Comparison of ENCODE assay signal across 12 cellular contexts in the genomic region with DNA sequence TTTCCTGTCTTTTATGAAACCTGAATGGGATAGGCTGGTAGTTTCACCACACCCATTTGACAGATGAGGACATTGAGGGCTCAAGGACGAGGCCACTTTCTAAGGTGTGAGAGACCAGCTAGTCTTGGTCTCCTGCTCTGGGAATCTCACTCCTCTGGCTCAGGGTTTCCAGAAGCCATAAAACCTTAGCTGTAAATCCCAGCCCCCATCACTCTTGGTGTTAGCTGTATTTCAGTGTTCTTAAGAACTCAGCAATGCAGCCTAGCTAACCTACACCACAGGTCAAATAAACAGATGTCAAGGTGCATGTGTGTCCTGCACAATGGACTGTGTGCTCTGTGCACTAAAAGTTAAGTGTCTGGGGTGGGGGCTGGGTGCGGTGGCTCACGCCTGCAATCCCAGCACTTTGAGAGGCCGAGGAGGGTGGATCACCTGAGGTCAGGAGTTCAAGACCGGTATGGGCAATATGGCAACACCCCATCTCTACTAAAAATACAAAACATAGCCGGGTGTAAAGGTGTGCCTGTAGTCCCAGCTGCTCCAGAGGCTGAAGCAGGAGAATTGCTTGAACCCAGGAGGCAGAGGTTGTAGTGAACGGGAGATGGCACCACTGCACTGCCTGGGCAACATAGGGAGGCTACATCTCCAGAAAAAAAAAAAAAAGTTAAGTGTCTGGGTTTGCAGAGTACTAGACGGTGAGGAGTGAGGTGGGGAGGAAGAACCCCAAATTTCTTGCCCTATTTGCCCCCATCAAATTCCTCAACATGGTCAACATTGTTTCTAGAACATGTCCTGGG. TPM values are rescaled to one million over a fixed set of nuclear protein-coding genes. Genes with fewer than 3 reads are reported as not detected.
DNase-seq lines count a peak whose midpoint lies in the region; ATAC-seq, FAIRE-seq and TF ChIP-seq lines count a peak whose summit lies in the region.
"Had no signal": no experiment of that assay in that cellular context is flagged by ENCODE, and none has a peak within 500 bp of the region (broad histone marks: within the 10 kb centered on the region; RNA-seq: fewer than 3 reads in every experiment).

No MANE protein-coding gene starts in this region.

- no TSS peak for BruUV-seq in HCT116 (replicated peaks; lab: Mats Ljungman, UMichigan)

- peak overlapping the region; percentile 40 for H3K4me3 ChIP-seq in A549
- no peak overlapping the region for H3K4me3 ChIP-seq in HCT116 (replicated peaks in 1 of 2; ENCODE audit: low read depth in 1 of 2, low read length in 2 of 2)
- no peak overlapping the region for H3K4me3 ChIP-seq in Karpas-422 (ENCODE audit: low read length)
- no peak overlapping the region for H3K4me3 ChIP-seq in thyroid gland (replicated peaks in 1 of 3)
- H3K4me3 ChIP-seq in right atrium auricular region = no peak overlapping the region

- CTCF ChIA-PET in A549 (lab: Yijun Ruan, JAX) (interaction anchor here (0.5 to 19.8 kb wide), 42 partner anchors 11 to 339 kb away, joined by 3 to 280 read pairs (median 4); a partner anchor contains a TSS), HCT116 (lab: Charles Lee) (no interaction called here)

- H4K20me1 ChIP-seq in HCT116 (ENCODE audit: insufficient read depth) (no peaks in the 10 kb centered on the region), Karpas-422 (ENCODE audit: insufficient read depth, low read depth, low read length) (no peaks in the 10 kb centered on the region)

- H3K27ac ChIP-seq in A549 = peak overlapping the region in 1 of 2 experiments; percentile 70; a peak in 1 of 6 replicates
- no peak overlapping the region for H3K27ac ChIP-seq in HCT116 (ENCODE audit: low read depth, low read length)
- no peak overlapping the region for H3K27ac ChIP-seq in Karpas-422 (ENCODE audit: low read length)
- no peak overlapping the region for H3K27ac ChIP-seq in thyroid gland
- H3K27ac ChIP-seq in right atrium auricular region = no peak overlapping the region

- 21% methylated on average over 8 of the region's 8 CpGs for WGBS in A549 (ENCODE audit: missing lambda C conversion rate)
- WGBS in thyroid gland, 2 donors = 37 to 39% methylated on average over 8 of the region's 8 CpGs

- ATAC-seq in A549 = peak; percentile 68 to 80
- ATAC-seq in HCT116 = no peak; the same call in 1 of the 2 replicates

- no peaks in the 10 kb centered on the region for H3K79me2 ChIP-seq in HCT116 (ENCODE audit: insufficient read depth, low read length)
- no peaks in the 10 kb centered on the region for H3K79me2 ChIP-seq in Karpas-422 (ENCODE audit: low read length)

- DNase-seq in A549 (ENCODE audit: low read depth in 1 of 2, low spot score in 1 of 2) (peak in 1 of 2 experiments; percentile 64), HCT116 (ENCODE audit: low read depth, low spot score) (no peak), amniotic epithelial cell (ENCODE audit: low read depth) (peak; percentile 32), iris pigment epithelial cell (ENCODE audit: low read depth) (peak; percentile 20), Karpas-422 (no peak), thyroid gland (no peak), right atrium auricular region (ENCODE audit: low spot score) (no peak), NCI-H82 treated with DMSO at 0.1 percent for 48 hours (lab: John Stamatoyannopoulos, UW; ENCODE audit: unreplicated experiment) (no peak)
- DNase-seq: activated CD4-positive, CD25-positive, alpha-beta regulatory T cell treated with anti-CD3 and anti-CD28 coated beads, Interleukin-2, amount 50 U/mL, for 72 hours; activated naive CD8-positive, alpha-beta T cell treated with anti-CD3 and anti-CD28 coated beads, Interleukin-2, amount 10 ng/mL, durations not matched to agents 7 days and 5 days; CD4-positive, CD25-positive, alpha-beta regulatory T cell; hippocampal formation had no signal

- H3K4me2 ChIP-seq in A549 = peak overlapping the region; percentile 87
- no peak overlapping the region for H3K4me2 ChIP-seq in HCT116 (ENCODE audit: low read length)
- no peak overlapping the region for H3K4me2 ChIP-seq in Karpas-422 (ENCODE audit: low read depth, low read length, poor library complexity, severe bottlenecking)

- no peaks in the 10 kb centered on the region for H3K36me3 ChIP-seq in HCT116 (ENCODE audit: control insufficient read depth in 1 of 2, insufficient read depth in 2 of 2, low read length in 2 of 2)
- no peaks in the 10 kb centered on the region for H3K36me3 ChIP-seq in Karpas-422 (ENCODE audit: insufficient read depth, low read length)
- H3K36me3 ChIP-seq in thyroid gland = no peaks in the 10 kb centered on the region
- no peaks in the 10 kb centered on the region for H3K36me3 ChIP-seq in right atrium auricular region

- H3K27me3 ChIP-seq in HCT116 (ENCODE audit: insufficient read depth, low read length) (no peaks in the 10 kb centered on the region), Karpas-422 (ENCODE audit: low read length) (no peaks in the 10 kb centered on the region), thyroid gland (peaks cover 8% of the 10 kb centered on the region), right atrium auricular region (peaks cover 0 to 14% of the 10 kb centered on the region in 2 donors)

- POLR2A ChIA-PET in A549 (lab: Yijun Ruan, JAX) (no interaction called here), HCT116 (lab: Charles Lee) (no interaction called here)

- intact Hi-C loops in HCT116 (cut with micrococcal nuclease) = no loop called here
- intact Hi-C loops in thyroid gland (cut with DNase I) = loop anchor here (10.0 kb wide), 1 partner anchor 255 kb away; a partner anchor contains a TSS

- no peak for TF ChIP-seq EP300 in A549 (IDR thresholded peaks at IDR 0.05)

- H3K4me1 ChIP-seq in A549 (peaks cover 11% of the 10 kb centered on the region; the same call in 2 of the 3 replicates), HCT116 (ENCODE audit: control insufficient read depth in 1 of 2, insufficient read depth in 2 of 2, low read length in 2 of 2) (no peaks in the 10 kb centered on the region), Karpas-422 (ENCODE audit: low read length) (no peaks in the 10 kb centered on the region), thyroid gland (peaks cover 0 to 11% of the 10 kb centered on the region in 2 donors), right atrium auricular region (peaks cover 0 to 13% of the 10 kb centered on the region in 2 donors)

- H3K9me3 ChIP-seq in A549 (no peaks in the 10 kb centered on the region), HCT116 (ENCODE audit: control insufficient read depth in 1 of 2, insufficient read depth in 1 of 2, low read depth in 1 of 2, low read length in 2 of 2) (peaks cover 0 to 3% of the 10 kb centered on the region in 2 experiments; a peak in 1 of 4 replicates), Karpas-422 (ENCODE audit: low read length) (no peaks in the 10 kb centered on the region), thyroid gland (no peaks in the 10 kb centered on the region), right atrium auricular region (no peaks in the 10 kb centered on the region)

- FAIRE-seq in A549 (lab: Jason Lieb, UNC) = no peak

- no peak overlapping the region for H2AFZ ChIP-seq in HCT116 (ENCODE audit: low read depth, low read length, poor library complexity, severe bottlenecking)
- H2AFZ ChIP-seq in Karpas-422 (ENCODE audit: low read length) = no peak overlapping the region

- TF ChIP-seq POLR2A in A549 (IDR thresholded peaks at IDR 0.05; ENCODE audit: low read length) (no peak), HCT116 (IDR thresholded peaks at IDR 0.05; ENCODE audit: borderline replicate concordance, extremely low read depth, insufficient read depth, insufficient read length) (no peak), thyroid gland (IDR thresholded peaks at IDR 0.05) (no peak)

- H3K9ac ChIP-seq in HCT116 (ENCODE audit: low read length) = no peak overlapping the region
- no peak overlapping the region for H3K9ac ChIP-seq in Karpas-422 (ENCODE audit: low read length)

- TF ChIP-seq RAD21 in A549 (conservative IDR thresholded peaks at IDR 0.05 in 1 of 2, IDR thresholded peaks at IDR 0.05 in 1 of 2) = peak; percentile 77 to 80
- TF ChIP-seq RAD21 in HCT116 (IDR thresholded peaks at IDR 0.05; ENCODE audit: low read depth) = 0 out of 2 replicates have a peak, but pooled peaks have one; percentile 21

- no peaks in the 10 kb centered on the region for H3K9me2 ChIP-seq in HCT116 (ENCODE audit: insufficient read depth)
- H3K9me2 ChIP-seq in Karpas-422 (replicated peaks; ENCODE audit: insufficient read depth, low read length) = no peaks in the 10 kb centered on the region

- RAD21 ChIA-PET in HCT116 (lab: Charles Lee; ENCODE audit: low non-redundant PET in 1 of 2, low total read pairs in 2 of 2, uncharacterized antibody in 2 of 2, unreplicated experiment in 2 of 2) = no interaction called here

- TF ChIP-seq CTCF in A549 (IDR thresholded peaks at IDR 0.05) (peak; percentile 55), HCT116 (IDR thresholded peaks at IDR 0.05 in 2 of 3, conservative IDR thresholded peaks at IDR 0.05 in 1 of 3; ENCODE audit: borderline replicate concordance in 1 of 3, insufficient read depth in 1 of 3, low read depth in 2 of 3, low read length in 2 of 3) (no peak), thyroid gland (IDR thresholded peaks at IDR 0.05) (no peak), right atrium auricular region (IDR thresholded peaks at IDR 0.05) (no peak)

RNA-seq across cellular contexts. Expression of a gene that starts 0.5 kb away (rescaled TPM):
- polyA plus RNA-seq in A549 (2011; rRNA removed) (not detected in 2 replicates), A549 (2017; fragmentation: RNase III; extraction: RNeasy Plus Mini Kit Qiagen cat#74134 plus additional on column Dnase treatment) (not detected in 3 replicates)
- not detected in 2 replicates for polyA plus RNA-seq in A549 (2012; cell fraction: cytosol; rRNA removed)
- polyA plus RNA-seq in A549 (2012; cell fraction: nucleus; rRNA removed) = 0.14 and 0.16 TPM in 2 replicates
- not detected in 2 replicates for polyA minus RNA-seq in A549 (2011; rRNA and poly(A)+ RNA removed)
- total RNA-seq in HCT116 (2021; ENCODE audit: unreplicated experiment) (0.30 TPM), thyroid gland (not detected), right atrium auricular region (not detected)
- polyA plus RNA-seq in HCT116 (2012) = 0.05 and 0.10 TPM in 2 replicates
- not detected in 2 replicates for total RNA-seq in Karpas-422 (2014; rRNA removed; shearing (Covaris generic); ENCODE audit: low replicate concordance)
- total RNA-seq: CD4-positive, CD25-positive, alpha-beta regulatory T cell had no signal

RNA-seq across cellular contexts. Expression of a gene that starts 13.7 kb away (rescaled TPM):
- not detected in 2 replicates for polyA plus RNA-seq in A549 (2011; rRNA removed)
- not detected in 2 replicates for polyA plus RNA-seq in A549 (2012; cell fraction: cytosol; rRNA removed)
- not detected in 2 replicates for polyA plus RNA-seq in A549 (2012; cell fraction: nucleus; rRNA removed)
- polyA plus RNA-seq in A549 (2017; fragmentation: RNase III; extraction: RNeasy Plus Mini Kit Qiagen cat#74134 plus additional on column Dnase treatment) = not detected in 3 replicates
- not detected in 2 replicates for polyA minus RNA-seq in A549 (2011; rRNA and poly(A)+ RNA removed)
- total RNA-seq in HCT116 (2021; ENCODE audit: unreplicated experiment) = not detected
- polyA plus RNA-seq in HCT116 (2012) = 0.01 TPM in 2 replicates
- total RNA-seq in Karpas-422 (2014; rRNA removed; shearing (Covaris generic); ENCODE audit: low replicate concordance) = not detected in 2 replicates
- under 1 TPM in 2 of 4 donors, not detected in 2; under 0.01 TPM for total RNA-seq in thyroid gland
- total RNA-seq in right atrium auricular region = not detected
- total RNA-seq: activated naive CD8-positive, alpha-beta T cell treated with anti-CD3 and anti-CD28 coated beads, Interleukin-2, amount 10 ng/mL, durations not matched to agents 7 days and 5 days; CD4-positive, CD25-positive, alpha-beta regulatory T cell had no signal
- polyA plus RNA-seq: CD4-positive, CD25-positive, alpha-beta regulatory T cell had no signal

RNA-seq across cellular contexts. Expression of a gene that starts 13.8 kb away (rescaled TPM):
- polyA plus RNA-seq in A549 (2011; rRNA removed) = 29.5 and 37.3 TPM in 2 replicates
- 144 and 155 TPM in 2 replicates for polyA plus RNA-seq in A549 (2012; cell fraction: cytosol; rRNA removed)
- polyA plus RNA-seq in A549 (2012; cell fraction: nucleus; rRNA removed) = 83.7 and 98.8 TPM in 2 replicates
- polyA plus RNA-seq in A549 (2017; fragmentation: RNase III; extraction: RNeasy Plus Mini Kit Qiagen cat#74134 plus additional on column Dnase treatment) = 72.3 to 77.4 TPM (median 74.8 TPM) in 3 replicates
- polyA minus RNA-seq in A549 (2011; rRNA and poly(A)+ RNA removed) = 14.5 and 18.9 TPM in 2 replicates
- total RNA-seq in HCT116 (2021; ENCODE audit: unreplicated experiment) = 67.5 TPM
- polyA plus RNA-seq in HCT116 (2012) = 61.4 and 77.5 TPM in 2 replicates
- 29.7 and 72.8 TPM in 2 replicates for total RNA-seq in Karpas-422 (2014; rRNA removed; shearing (Covaris generic); ENCODE audit: low replicate concordance)
- total RNA-seq in thyroid gland = 10 to 100 TPM; 15.8 to 44.8 (median 21.0) TPM
- 10 to 100 TPM; 19.1 to 28.7 TPM for total RNA-seq in right atrium auricular region

RNA-seq across cellular contexts. Expression of a gene that starts 25.7 kb away (rescaled TPM):
- 5.1 and 5.8 TPM in 2 replicates for polyA plus RNA-seq in A549 (2011; rRNA removed)
- 7.2 and 9.9 TPM in 2 replicates for polyA plus RNA-seq in A549 (2012; cell fraction: cytosol; rRNA removed)
- polyA plus RNA-seq in A549 (2012; cell fraction: nucleus; rRNA removed) = 64.9 and 66.5 TPM in 2 replicates
- polyA plus RNA-seq in A549 (2017; fragmentation: RNase III; extraction: RNeasy Plus Mini Kit Qiagen cat#74134 plus additional on column Dnase treatment) = 15.0 to 20.5 TPM (median 18.9 TPM) in 3 replicates
- 4.2 and 5.5 TPM in 2 replicates for polyA minus RNA-seq in A549 (2011; rRNA and poly(A)+ RNA removed)
- 59.7 TPM for total RNA-seq in HCT116 (2021; ENCODE audit: unreplicated experiment)
- polyA plus RNA-seq in HCT116 (2012) = 24.5 and 26.8 TPM in 2 replicates
- total RNA-seq in Karpas-422 (2014; rRNA removed; shearing (Covaris generic); ENCODE audit: low replicate concordance) = 16.3 and 38.2 TPM in 2 replicates
- total RNA-seq in thyroid gland = 10 to 100 TPM; 30.5 to 46.9 (median 35.3) TPM
- 10 to 100 TPM; 13.4 to 17.4 TPM for total RNA-seq in right atrium auricular region

RNA-seq across cellular contexts. Expression of a gene that starts 46.2 kb away (rescaled TPM):
- 50.8 and 67.2 TPM in 2 replicates for polyA plus RNA-seq in A549 (2011; rRNA removed)
- 209 and 297 TPM in 2 replicates for polyA plus RNA-seq in A549 (2012; cell fraction: cytosol; rRNA removed)
- polyA plus RNA-seq in A549 (2012; cell fraction: nucleus; rRNA removed) = 258 and 281 TPM in 2 replicates
- 156 to 169 TPM (median 163 TPM) in 3 replicates for polyA plus RNA-seq in A549 (2017; fragmentation: RNase III; extraction: RNeasy Plus Mini Kit Qiagen cat#74134 plus additional on column Dnase treatment)
- 66.3 and 103 TPM in 2 replicates for polyA minus RNA-seq in A549 (2011; rRNA and poly(A)+ RNA removed)
- total RNA-seq in HCT116 (2021; ENCODE audit: unreplicated experiment) = 246 TPM
- polyA plus RNA-seq in HCT116 (2012) = 302 and 394 TPM in 2 replicates
- total RNA-seq in Karpas-422 (2014; rRNA removed; shearing (Covaris generic); ENCODE audit: low replicate concordance) = 65.0 and 101 TPM in 2 replicates
- total RNA-seq in thyroid gland = 100 to 1,000 TPM; 168 to 221 (median 186) TPM
- total RNA-seq in right atrium auricular region = 100 to 1,000 TPM in 1 of 2 donors, 10 to 100 TPM in 1; 96.2 to 169 TPM

Comparison
In these comparisons a context has a peak if more than half of its experiments do, and no peak if none do; other contexts are left out.
1. DNase-seq: peak in amniotic epithelial cell (single experiment) and iris pigment epithelial cell (single experiment); none in HCT116 (single experiment), Karpas-422 (single experiment), thyroid gland (0 of 2), right atrium auricular region (single experiment) and NCI-H82 treated with DMSO at 0.1 percent for 48 hours (single experiment).